Comparison of ENCODE assay signal across 1 cellular context in genomic region chr14:64400829-64401459, GRCh38.
TF ChIP-seq lines count a peak whose summit lies in the region.

No MANE protein-coding gene starts in this region.

TF ChIP-seq in K562, 482 proteins besides CTCF, POLR2A, EP300 and RAD21:
- no peak for TF ChIP-seq ARID4B (CRISPR knock-in tag; IDR thresholded peaks at IDR 0.05)
- no peak for TF ChIP-seq ZNF717 (CRISPR knock-in tag; IDR thresholded peaks at IDR 0.05)
- TF ChIP-seq RFX1 (IDR thresholded peaks at IDR 0.05) = no peak
- no peak for TF ChIP-seq CTCFL (IDR thresholded peaks at IDR 0.05; ENCODE audit: borderline replicate concordance, insufficient read depth, low read depth, low read length, poor library complexity, severe bottlenecking)
